15 cellular contexts compared by ENCODE assay signal in genomic region chr11:108616549-108616948, GRCh38. TPM values are rescaled to one million over a fixed set of nuclear protein-coding genes. Genes with fewer than 3 reads are reported as not detected.
DNase-seq lines count a peak whose midpoint lies in the region; ATAC-seq and TF ChIP-seq lines count a peak whose summit lies in the region.
"Had no signal": no experiment of that assay in that cellular context is flagged by ENCODE, and none has a peak within 500 bp of the region (broad histone marks: within the 10 kb centered on the region; RNA-seq: fewer than 3 reads in every experiment).

No MANE protein-coding gene starts in this region.

- no peak overlapping the region for H3K27ac Mint-ChIP-seq in GM23338
- H3K27ac Mint-ChIP-seq: activated T-cell treated with anti-CD3 and anti-CD28 coated beads, Interleukin-2, amount 50 U/mL, for 72 hours; stimulated activated naive B cell treated with anti-CD40 and anti-IgM and Interleukin-4, amounts not matched to agents 10 μg/mL and 1 μg/mL and 100 μg/mL, for 72 hours had no signal

- no peaks in the 10 kb centered on the region for H4K20me1 ChIP-seq in GM23338 (replicated peaks; ENCODE audit: insufficient read depth)

- H3F3A ChIP-seq in GM23338 (replicated peaks; ENCODE audit: low read depth), result no peaks in the 10 kb centered on the region

- H3K36me3 Mint-ChIP-seq in GM23338 (ENCODE audit: low read depth), result no peaks in the 10 kb centered on the region
- H3K36me3 Mint-ChIP-seq: stimulated activated naive B cell treated with anti-CD40 and anti-IgM and Interleukin-4, amounts not matched to agents 10 μg/mL and 1 μg/mL and 100 μg/mL, for 72 hours had no signal

- no peaks in the 10 kb centered on the region for H3K9me3 Mint-ChIP-seq in GM23338
- H3K9me3 Mint-ChIP-seq: activated T-cell treated with anti-CD3 and anti-CD28 coated beads, Interleukin-2, amount 50 U/mL, for 72 hours; stimulated activated naive B cell treated with anti-CD40 and anti-IgM and Interleukin-4, amounts not matched to agents 10 μg/mL and 1 μg/mL and 100 μg/mL, for 72 hours had no signal

- H3K9me2 ChIP-seq in GM23338 (ENCODE audit: insufficient read depth), result no peaks in the 10 kb centered on the region

- no peaks in the 10 kb centered on the region for H3K27me3 ChIP-seq in GM23338 (ENCODE audit: insufficient read depth)
- no peaks in the 10 kb centered on the region for H3K27me3 ChIP-seq in RWPE2 (ENCODE audit: insufficient read depth, poor library complexity, severe bottlenecking)

- H3K27me3 Mint-ChIP-seq in GM23338 (ENCODE audit: insufficient read depth, low read depth, poor library complexity), result peaks cover under 1% of the 10 kb centered on the region

- H3K27ac ChIP-seq in GM23338 (ENCODE audit: low read depth), result no peak overlapping the region
- H3K27ac ChIP-seq in RWPE2 (ENCODE audit: poor library complexity, severe bottlenecking), result peak overlapping the region; percentile 61

- DNase-seq in GM23338 (ENCODE audit: low spot score), result peak; percentile 17
- DNase-seq in RWPE2 (ENCODE audit: low spot score), result no peak
- peak; percentile 26 for DNase-seq in fibroblast of gingiva (ENCODE audit: low read depth)
- DNase-seq in pulmonary artery endothelial cell (ENCODE audit: low read depth, low spot score), result peak; percentile 69
- no peak for DNase-seq in stimulated activated CD4-positive, alpha-beta T cell treated with anti-CD3 and anti-CD28 coated beads, Interleukin-4, amount 100 ng/mL, for 24 hours
- DNase-seq in cerebellum (ENCODE audit: low spot score), result no peak
- no peak for DNase-seq in G401 (ENCODE audit: low spot score)
- DNase-seq: activated T-cell treated with anti-CD3 and anti-CD28 coated beads, Interleukin-2, amount 50 U/mL, for 72 hours; caudate nucleus; DND-41; H7; NCI-H2029; OCI-M1; stimulated activated naive B cell treated with anti-CD40 and anti-IgM and Interleukin-4, amounts not matched to agents 10 μg/mL and 1 μg/mL and 100 μg/mL, for 72 hours had no signal

- no peaks in the 10 kb centered on the region for H3K79me2 ChIP-seq in GM23338 (replicated peaks; ENCODE audit: insufficient read depth)

- TF ChIP-seq CTCF in GM23338 (conservative IDR thresholded peaks at IDR 0.05; ENCODE audit: low read depth in 2 of 2), result no peak
- TF ChIP-seq CTCF in RWPE2 (IDR thresholded peaks at IDR 0.05; ENCODE audit: poor library complexity, severe bottlenecking), result no peak

- H3K4me1 ChIP-seq in GM23338 (ENCODE audit: insufficient read depth) (no peaks in the 10 kb centered on the region), RWPE2 (ENCODE audit: insufficient read depth, poor library complexity, severe bottlenecking) (peaks cover 20% of the 10 kb centered on the region)

- H3K4me3 ChIP-seq in GM23338 (no peak overlapping the region), RWPE2 (ENCODE audit: severe bottlenecking) (no peak overlapping the region)

- ATAC-seq in GM23338 (no peak), RWPE2 (ENCODE audit: low read depth) (peak; percentile 99), HG03280 (IDR thresholded peaks at IDR 0.05; ENCODE audit: unreplicated experiment) (no peak)
- ATAC-seq: activated T-cell treated with anti-CD3 and anti-CD28 coated beads, Interleukin-2, amount 50 U/mL, for 72 hours; stimulated activated naive B cell treated with anti-CD40 and anti-IgM and Interleukin-4, amounts not matched to agents 10 μg/mL and 1 μg/mL and 100 μg/mL, for 72 hours had no signal

- in situ Hi-C loops in G401 (cut with HindIII; ENCODE audit: low sequenced_read_pairs), result no loop called here

- H3K4me1 Mint-ChIP-seq in GM23338, result no peaks in the 10 kb centered on the region

- no peaks in the 10 kb centered on the region for H3K9me3 ChIP-seq in RWPE2 (ENCODE audit: severe bottlenecking)

- H3K4me2 ChIP-seq in GM23338, result no peak overlapping the region

- no peak overlapping the region for H3K4me3 Mint-ChIP-seq in GM23338
- H3K4me3 Mint-ChIP-seq: activated T-cell treated with anti-CD3 and anti-CD28 coated beads, Interleukin-2, amount 50 U/mL, for 72 hours; stimulated activated naive B cell treated with anti-CD40 and anti-IgM and Interleukin-4, amounts not matched to agents 10 μg/mL and 1 μg/mL and 100 μg/mL, for 72 hours had no signal

- H3K36me3 ChIP-seq in GM23338 (ENCODE audit: insufficient read depth) (no peaks in the 10 kb centered on the region), RWPE2 (ENCODE audit: low read depth) (no peaks in the 10 kb centered on the region)

- H2AFZ ChIP-seq in GM23338, result peak overlapping the region; percentile 87

TF ChIP-seq in GM23338, 12 proteins besides CTCF, POLR2A, EP300 and RAD21 (continues in another document):
- no peak for TF ChIP-seq STAT1 (IDR thresholded peaks at IDR 0.05; ENCODE audit: unreplicated experiment)
- TF ChIP-seq JUNB (IDR thresholded peaks at IDR 0.05; ENCODE audit: unreplicated experiment), result no peak
- TF ChIP-seq NANOG (IDR thresholded peaks at IDR 0.05; ENCODE audit: borderline replicate concordance), result no peak
- TF ChIP-seq CREB1 (CRISPR knock-in tag; IDR thresholded peaks at IDR 0.05; ENCODE audit: low read depth), result no peak
- TF ChIP-seq ETS1 (IDR thresholded peaks at IDR 0.05), result no peak
- no peak for TF ChIP-seq EZH2phosphoT487 (IDR thresholded peaks at IDR 0.05; ENCODE audit: unreplicated experiment)
- TF ChIP-seq ZNF331 (CRISPR knock-in tag; IDR thresholded peaks at IDR 0.05; ENCODE audit: low read depth), result no peak
- no peak for TF ChIP-seq EZH2 (IDR thresholded peaks at IDR 0.05; ENCODE audit: low read depth, unreplicated experiment)
- no peak for TF ChIP-seq REST (IDR thresholded peaks at IDR 0.05; ENCODE audit: unreplicated experiment)
- no peak for TF ChIP-seq ZNF114 (CRISPR knock-in tag; IDR thresholded peaks at IDR 0.05)
- TF ChIP-seq POLR2AphosphoS5 (IDR thresholded peaks at IDR 0.05; ENCODE audit: low read depth), result no peak

RNA-seq across cellular contexts. Expression of gene EXPH5, which starts 23.0 kb away (rescaled TPM):
- total RNA-seq in GM23338 (2014; rRNA removed; shearing (Covaris generic)), result 8.4 and 12.6 TPM in 2 replicates
- 2.6 and 3.6 TPM in 2 replicates for polyA plus RNA-seq in GM23338 (2016; fragmentation: Nextera tagmentation; extraction: Ambion mirVana)
- total RNA-seq in pulmonary artery endothelial cell (under 0.01 and 0.07 TPM in 2 replicates), cerebellum (8.8 TPM)
- 3.6 and 6.5 TPM in 2 replicates for total RNA-seq in G401 (2014; rRNA removed; shearing (Covaris generic))

RNA-seq across cellular contexts. Expression of gene DDX10, which starts 48.3 kb away (rescaled TPM):
- 32.4 and 35.1 TPM in 2 replicates for total RNA-seq in GM23338 (2014; rRNA removed; shearing (Covaris generic))
- 33.5 and 37.8 TPM in 2 replicates for polyA plus RNA-seq in GM23338 (2016; fragmentation: Nextera tagmentation; extraction: Ambion mirVana)
- 44.6 and 46.2 TPM in 2 replicates for total RNA-seq in pulmonary artery endothelial cell
- total RNA-seq in cerebellum, result 26.2 TPM
- total RNA-seq in G401 (2014; rRNA removed; shearing (Covaris generic)), result 40.1 and 40.4 TPM in 2 replicates

Comparison
In these comparisons a context has a peak if more than half of its experiments do, and no peak if none do; other contexts are left out.
1. DNase-seq: peak in GM23338 (single experiment), fibroblast of gingiva (single experiment) and pulmonary artery endothelial cell (single experiment); none in RWPE2 (single experiment), stimulated activated CD4-positive, alpha-beta T cell treated with anti-CD3 and anti-CD28 coated beads, Interleukin-4, amount 100 ng/mL, for 24 hours (single experiment), cerebellum (single experiment) and G401 (single experiment).